ENCODE assay signal across 6 cellular contexts in the genomic region with DNA sequence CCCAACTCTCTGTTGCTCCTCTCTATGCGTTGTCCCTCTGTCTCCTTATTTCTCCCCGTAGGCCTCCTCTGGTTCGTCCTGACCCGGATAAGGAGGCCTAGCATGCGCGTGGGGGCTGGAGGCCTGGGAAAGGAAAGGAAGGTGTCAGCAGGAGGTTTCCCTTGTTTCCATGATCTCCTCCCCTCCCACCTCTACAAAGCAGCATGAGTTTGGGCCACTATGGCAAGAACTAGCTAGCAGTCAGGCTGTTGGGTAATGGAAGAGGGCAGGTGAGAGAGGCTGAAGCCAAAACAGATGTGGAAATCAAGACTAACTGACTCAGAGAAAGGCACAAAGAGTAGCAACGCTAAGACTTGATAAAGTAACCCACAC. TPM values are rescaled to one million over a fixed set of nuclear protein-coding genes. Genes with fewer than 3 reads are reported as not detected.
DNase-seq lines count a peak whose midpoint lies in the region; ATAC-seq and TF ChIP-seq lines count a peak whose summit lies in the region.

No MANE protein-coding gene starts in this region.

- H3K36me3 ChIP-seq in MG63 (no peaks in the 10 kb centered on the region), duodenal mucosa (ENCODE audit: control insufficient read depth in 1 of 2, insufficient read depth in 2 of 2, low read length in 2 of 2) (no peaks in the 10 kb centered on the region), psoas muscle (ENCODE audit: insufficient read depth in 1 of 2, low read depth in 1 of 2) (no peaks in the 10 kb centered on the region)

- peak; percentile 27 to 55 (median 48) for ATAC-seq in psoas muscle

- DNase-seq in MG63, result no peak
- DNase-seq in psoas muscle, result no peak
- no peak for DNase-seq in NCI-H2081 (lab: John Stamatoyannopoulos, UW)
- no peak for DNase-seq in SKM-1 treated with dmso at 0.1 percent for 144 hours (lab: John Stamatoyannopoulos, UW; ENCODE audit: unreplicated experiment)
- no peak for DNase-seq in HK-2 (ENCODE audit: unreplicated experiment)

- intact Hi-C loops in psoas muscle (cut with DNase I), result no loop called here

- H3K4me1 ChIP-seq in duodenal mucosa (ENCODE audit: control insufficient read depth in 1 of 2, insufficient read depth in 2 of 2, low read length in 2 of 2), result peaks cover 7 to 18% of the 10 kb centered on the region in 2 donors
- peaks cover 44% of the 10 kb centered on the region for H3K4me1 ChIP-seq in psoas muscle

- H3K4me3 ChIP-seq in MG63 (peak overlapping the region; percentile 53), duodenal mucosa (ENCODE audit: low read depth in 1 of 2, low read length in 2 of 2) (peak overlapping the region; percentile 72 to 90), psoas muscle (peak overlapping the region; percentile 76)

- H3K27me3 ChIP-seq in MG63 (no peaks in the 10 kb centered on the region), duodenal mucosa (ENCODE audit: control insufficient read depth in 1 of 2, insufficient read depth in 2 of 2, low read length in 2 of 2) (peaks cover 0 to 6% of the 10 kb centered on the region in 2 donors), psoas muscle (ENCODE audit: insufficient read depth in 3 of 3, low read length in 2 of 3) (no peaks in the 10 kb centered on the region)

- H3K27ac ChIP-seq in duodenal mucosa (ENCODE audit: low read depth, low read length), result peak overlapping the region; percentile 11
- peak overlapping the region; percentile 89 for H3K27ac ChIP-seq in psoas muscle

- H3K9me3 ChIP-seq in MG63, result no peaks in the 10 kb centered on the region
- H3K9me3 ChIP-seq in duodenal mucosa (ENCODE audit: control insufficient read depth in 1 of 2, low read length in 2 of 2), result no peaks in the 10 kb centered on the region
- no peaks in the 10 kb centered on the region for H3K9me3 ChIP-seq in psoas muscle

- WGBS in psoas muscle, 3 donors, result 1 to 3% (median 2%) methylated on average over 7 of the region's 7 CpGs

- H3K9ac ChIP-seq in duodenal mucosa (ENCODE audit: low read depth in 1 of 2, low read length in 2 of 2), result peak overlapping the region; percentile 44 to 65

- no peak for TF ChIP-seq CTCF in psoas muscle (IDR thresholded peaks at IDR 0.05)

RNA-seq across cellular contexts. Expression of gene SEMA6C, which starts 0.7 kb away (rescaled TPM):
- 1.4 TPM in 1 of 2 replicates, not detected in the other for total RNA-seq in MG63 (2014; rRNA removed; shearing (Covaris generic); ENCODE audit: low replicate concordance)
- total RNA-seq in psoas muscle, result 100 to 1,000 TPM in 2 of 4 donors, 10 to 100 TPM in 2; 56.3 to 145 (median 101) TPM
- 10 to 100 TPM in 2 of 3 donors, 1 to 10 TPM in 1; 8.9 to 46.3 (median 29.5) TPM for polyA plus RNA-seq in psoas muscle

RNA-seq across cellular contexts. Expression of gene TNFAIP8L2, which starts 9.3 kb away (rescaled TPM):
- total RNA-seq in MG63 (2014; rRNA removed; shearing (Covaris generic); ENCODE audit: low replicate concordance), result not detected in 2 replicates
- 1 to 10 TPM in 1 of 4 donors, under 1 TPM in 3; 0.56 to 1.3 (median 0.74) TPM for total RNA-seq in psoas muscle
- 1 to 10 TPM in 2 of 3 donors, under 1 TPM in 1; 0.62 to 1.1 (median 1.1) TPM for polyA plus RNA-seq in psoas muscle

RNA-seq across cellular contexts. Expression of gene LYSMD1, which starts 18.6 kb away (rescaled TPM):
- 2.0 and 11.4 TPM in 2 replicates for total RNA-seq in MG63 (2014; rRNA removed; shearing (Covaris generic); ENCODE audit: low replicate concordance)
- 10 to 100 TPM in 3 of 4 donors, 1 to 10 TPM in 1; 6.7 to 17.5 (median 12.3) TPM for total RNA-seq in psoas muscle
- 10 to 100 TPM in 1 of 3 donors, 1 to 10 TPM in 2; 8.4 to 18.0 (median 8.6) TPM for polyA plus RNA-seq in psoas muscle

RNA-seq across cellular contexts. Expression of gene SCNM1, which starts 18.8 kb away (rescaled TPM):
- 43.1 and 69.6 TPM in 2 replicates for total RNA-seq in MG63 (2014; rRNA removed; shearing (Covaris generic); ENCODE audit: low replicate concordance)
- 10 to 100 TPM; 23.6 to 47.9 (median 39.5) TPM for total RNA-seq in psoas muscle
- polyA plus RNA-seq in psoas muscle, result 10 to 100 TPM; 71.0 to 78.7 (median 72.3) TPM

RNA-seq across cellular contexts. Expression of gene TMOD4, which starts 28.7 kb away (rescaled TPM):
- total RNA-seq in MG63 (2014; rRNA removed; shearing (Covaris generic); ENCODE audit: low replicate concordance), result not detected in 2 replicates
- 100 to 1,000 TPM; 102 to 434 (median 407) TPM for total RNA-seq in psoas muscle
- 100 to 1,000 TPM in 2 of 3 donors, 10 to 100 TPM in 1; 17.6 to 274 (median 154) TPM for polyA plus RNA-seq in psoas muscle

Comparison
In these comparisons a context has a peak if more than half of its experiments do, and no peak if none do; other contexts are left out.
1. RNA of gene SEMA6C, which starts 0.7 kb away (total RNA-seq): 56.3 to 145 TPM in psoas muscle; 1.4 TPM in MG63; every median in the first group is over 10 times any median in the second.
2. Peak in every context shown above with its lines, with median percentiles within 50 percentile points of each other: H3K4me3 ChIP-seq.